ENCODE assay signal across 8 cellular contexts in genomic region chr17:45051720-45052051, GRCh38. TPM values are rescaled to one million over a fixed set of nuclear protein-coding genes. Genes with fewer than 3 reads are reported as not detected.
A peak's percentile ranks its signal among the peaks of the same experiment; 100 is the strongest.
DNase-seq lines count a peak whose midpoint lies in the region; ATAC-seq and TF ChIP-seq lines count a peak whose summit lies in the region.
"Not testable (repeated sequence)": the region's sequence is repeated elsewhere in the genome, so short reads cannot be mapped to it uniquely, and the experiment has no call there.

No MANE protein-coding gene starts in this region.

- TF ChIP-seq POLR2A in right lobe of liver (IDR thresholded peaks at IDR 0.05); gastrocnemius medialis (IDR thresholded peaks at IDR 0.05); upper lobe of left lung (IDR thresholded peaks at IDR 0.05): not testable (repeated sequence)

- H3K36me3 Mint-ChIP-seq in CD4-positive, alpha-beta memory T cell = not testable (repeated sequence)

- H3K4me1 Mint-ChIP-seq in CD4-positive, alpha-beta memory T cell = peaks cover 18 to 44% (median 30%) of the 10 kb centered on the region in 4 donors

- no CpG with 5 or more reads among the region's 54 CpGs for WGBS in right lobe of liver (ENCODE audit: insufficient coverage, low coverage, low lambda C conversion rate, missing lambda C conversion rate)
- no CpG with 5 or more reads among the region's 54 CpGs for WGBS in upper lobe of left lung, 2 donors

- POLR2A ChIA-PET in CD4-positive, alpha-beta memory T cell (lab: Charles Lee; ENCODE audit: partially characterized antibody) = interaction anchor here (1.5 to 3.9 kb wide), 4 partner anchors 11 to 152 kb away, joined by 10 to 105 read pairs (median 16); partner anchors contain the start of genes EFTUD2, HEXIM1 and NMT1

- H3K27me3 Mint-ChIP-seq in CD4-positive, alpha-beta memory T cell = not testable (repeated sequence)

- not testable (repeated sequence) for ATAC-seq in right lobe of liver; gastrocnemius medialis; upper lobe of left lung (ENCODE audit: low FRiP score in 2 of 2)

- peaks cover 41% of the 10 kb centered on the region for H3K4me1 ChIP-seq in CD4-positive, alpha-beta memory T cell (ENCODE audit: insufficient read depth, low read length)
- H3K4me1 ChIP-seq in right lobe of liver = peaks cover 0 to 10% (median 4%) of the 10 kb centered on the region in 4 donors
- peaks cover 16 to 20% of the 10 kb centered on the region in 2 donors for H3K4me1 ChIP-seq in gastrocnemius medialis
- H3K4me1 ChIP-seq in upper lobe of left lung = peaks cover 12 to 23% (median 18%) of the 10 kb centered on the region in 4 donors

- not testable (repeated sequence) for H3K27me3 ChIP-seq in CD4-positive, alpha-beta memory T cell (ENCODE audit: insufficient read depth, low read length); MG63; right lobe of liver; gastrocnemius medialis; upper lobe of left lung

- peak overlapping the region in 1 of 7 donors; percentile 95 for H3K27ac Mint-ChIP-seq in CD4-positive, alpha-beta memory T cell

- H3K9me3 ChIP-seq in CD4-positive, alpha-beta memory T cell (ENCODE audit: control insufficient read depth in 1 of 2, low read length in 2 of 2); MG63; right lobe of liver; gastrocnemius medialis; upper lobe of left lung: not testable (repeated sequence)

- H3K36me3 ChIP-seq in CD4-positive, alpha-beta memory T cell (ENCODE audit: insufficient read depth, low read length); right lobe of liver; gastrocnemius medialis; upper lobe of left lung: not testable (repeated sequence)
- peaks cover 18% of the 10 kb centered on the region for H3K36me3 ChIP-seq in MG63

- not testable (repeated sequence) for TF ChIP-seq EP300 in upper lobe of left lung (IDR thresholded peaks at IDR 0.05)

- CTCF ChIA-PET in CD4-positive, alpha-beta memory T cell (lab: Charles Lee; ENCODE audit: partially characterized antibody) = interaction anchor here (1.2 to 2.6 kb wide), 2 partner anchors 9 to 47 kb away, joined by 3 to 11 read pairs; partner anchors contain the start of gene NMT1

- in situ Hi-C loops in astrocyte of the spinal cord (cut with HindIII; ENCODE audit: low sequenced_read_pairs) = not testable (repeated sequence)
- in situ Hi-C loops in gastrocnemius medialis (cut with MboI; ENCODE audit: low sequenced_read_pairs in 4 of 4) = loop anchor here in 1 of 4 donors (25.0 kb wide), 1 partner anchor 111 kb away; the partner anchor contains the start of gene HEXIM2

- DNase-seq in CD4-positive, alpha-beta memory T cell; MG63; astrocyte of the spinal cord (ENCODE audit: low read depth, low spot score); epithelial cell of proximal tubule (ENCODE audit: low read depth); right lobe of liver; gastrocnemius medialis: not testable (repeated sequence)
- peak in 1 of 2 donors; percentile 81 for DNase-seq in upper lobe of left lung

- not testable (repeated sequence) for H3K9me3 Mint-ChIP-seq in CD4-positive, alpha-beta memory T cell

- not testable (repeated sequence) for H3K4me3 ChIP-seq in CD4-positive, alpha-beta memory T cell (ENCODE audit: low read length in 2 of 2)
- peak overlapping the region; percentile 67 for H3K4me3 ChIP-seq in MG63
- peak overlapping the region; percentile 57 for H3K4me3 ChIP-seq in astrocyte of the spinal cord (ENCODE audit: low read depth, low read length)
- H3K4me3 ChIP-seq in epithelial cell of proximal tubule (ENCODE audit: low read depth, low read length) = peak overlapping the region; percentile 67
- H3K4me3 ChIP-seq in right lobe of liver = peak overlapping the region in 2 of 3 donors; percentile 51 to 52
- H3K4me3 ChIP-seq in gastrocnemius medialis = peak overlapping the region in 3 of 4 donors; percentile 65 to 79 (median 78)
- H3K4me3 ChIP-seq in upper lobe of left lung = peak overlapping the region in 3 of 4 donors; percentile 61 to 63 (median 63)

- H3K27ac ChIP-seq in CD4-positive, alpha-beta memory T cell (ENCODE audit: low read depth, low read length) = peak overlapping the region; percentile 66
- H3K27ac ChIP-seq in VCaP (peak overlapping the region; percentile 99), gastrocnemius medialis (peak overlapping the region; percentile 81 to 93 (median 86)), upper lobe of left lung (peak overlapping the region; percentile 54 to 93 (median 89))
- H3K27ac ChIP-seq in right lobe of liver = not testable (repeated sequence)

- TF ChIP-seq CTCF in VCaP (conservative IDR thresholded peaks at IDR 0.05); astrocyte of the spinal cord (IDR thresholded peaks at IDR 0.05; ENCODE audit: low read depth, low read length); epithelial cell of proximal tubule (conservative IDR thresholded peaks at IDR 0.05; ENCODE audit: low read depth, low read length); right lobe of liver (IDR thresholded peaks at IDR 0.05); gastrocnemius medialis (IDR thresholded peaks at IDR 0.05 in 4 of 5, conservative IDR thresholded peaks at IDR 0.05 in 1 of 5); upper lobe of left lung (IDR thresholded peaks at IDR 0.05): not testable (repeated sequence)

- intact Hi-C loops in CD4-positive, alpha-beta memory T cell (cut with micrococcal nuclease) = loop anchor here (1.0 to 5.0 kb wide), 3 partner anchors 10 to 152 kb away; partner anchors contain the start of genes EFTUD2 and NMT1
- intact Hi-C loops in right lobe of liver (cut with DNase I) = not testable (repeated sequence)
- intact Hi-C loops in gastrocnemius medialis (cut with DNase I; ENCODE audit: low total_unique reads) = loop anchor here (1.0 to 2.0 kb wide), 2 partner anchors 10 to 47 kb away; partner anchors contain the start of gene NMT1

- peak overlapping the region in 3 of 8 donors; percentile 84 to 87 (median 84) for H3K4me3 Mint-ChIP-seq in CD4-positive, alpha-beta memory T cell

RNA-seq across cellular contexts. Expression of gene DCAKD, which starts 0.3 kb away (rescaled TPM):
- 10 to 100 TPM; 32.0 to 32.1 TPM for total RNA-seq in CD4-positive, alpha-beta memory T cell
- polyA plus RNA-seq in CD4-positive, alpha-beta memory T cell = 10 to 100 TPM in 1 of 2 donors, 1 to 10 TPM in 1; 8.8 to 16.2 TPM
- total RNA-seq in MG63 (2014; rRNA removed; shearing (Covaris generic); ENCODE audit: low replicate concordance) = 20.7 and 24.1 TPM in 2 replicates
- total RNA-seq in epithelial cell of proximal tubule = 40.4 and 44.4 TPM in 2 replicates
- total RNA-seq in right lobe of liver = 10 to 100 TPM; 13.2 to 20.6 (median 16.6) TPM
- 10 to 100 TPM in 3 of 4 donors, 1 to 10 TPM in 1; 9.8 to 14.4 (median 12.3) TPM for total RNA-seq in gastrocnemius medialis
- 10 to 100 TPM; 16.0 to 29.3 (median 22.2) TPM for total RNA-seq in upper lobe of left lung

RNA-seq across cellular contexts. Expression of gene NMT1, which starts 9.4 kb away (rescaled TPM):
- 100 to 1,000 TPM; 125 to 126 TPM for total RNA-seq in CD4-positive, alpha-beta memory T cell
- 10 to 100 TPM; 56.2 to 75.7 TPM for polyA plus RNA-seq in CD4-positive, alpha-beta memory T cell
- 103 and 154 TPM in 2 replicates for total RNA-seq in MG63 (2014; rRNA removed; shearing (Covaris generic); ENCODE audit: low replicate concordance)
- total RNA-seq in epithelial cell of proximal tubule (81.9 and 82.5 TPM in 2 replicates), right lobe of liver (10 to 100 TPM; 50.8 to 76.7 (median 72.0) TPM), gastrocnemius medialis (100 to 1,000 TPM in 1 of 4 donors, 10 to 100 TPM in 3; 60.7 to 127 (median 71.5) TPM), upper lobe of left lung (100 to 1,000 TPM in 3 of 6 donors, 10 to 100 TPM in 3; 55.1 to 132 (median 92.3) TPM)
